Comparison of ENCODE assay signal across 10 cellular contexts in genomic region chr2:128414946-128415767, GRCh38.
"Had no signal": no experiment of that assay in that cellular context is flagged by ENCODE, and none has a peak within 500 bp of the region (broad histone marks: within the 10 kb centered on the region; RNA-seq: fewer than 3 reads in every experiment).

No MANE protein-coding gene starts in this region.

- H3K36me3 ChIP-seq: ascending aorta, esophagus squamous epithelium, right lobe of liver had no signal

- H3K4me3 ChIP-seq: ascending aorta, esophagus squamous epithelium, right lobe of liver had no signal

- H3K9me3 ChIP-seq: ascending aorta, esophagus squamous epithelium, right lobe of liver had no signal

- DNase-seq: activated CD4-positive, alpha-beta T cell treated with anti-CD3 and anti-CD28 coated beads for 4 hours; activated T-cell treated with anti-CD3 and anti-CD28 coated beads, Interleukin-2, amount 50 U/mL, for 4 hours; dermis blood vessel endothelial cell; esophagus squamous epithelium; glutamatergic neuron; naive B cell; stimulated activated naive CD4-positive, alpha-beta T cell; T-helper 9 cell had no signal

- H3K4me1 ChIP-seq: ascending aorta, esophagus squamous epithelium, right lobe of liver had no signal

- H3K27ac ChIP-seq: ascending aorta, esophagus squamous epithelium, right lobe of liver had no signal

- H3K27me3 ChIP-seq: ascending aorta, esophagus squamous epithelium, right lobe of liver had no signal

- ATAC-seq: activated T-cell treated with anti-CD3 and anti-CD28 coated beads, Interleukin-2, amount 50 U/mL, for 4 hours; right lobe of liver had no signal
